ENCODE assay signal across 8 cellular contexts in genomic region chr9:33024126-33024965, GRCh38. TPM values are rescaled to one million over a fixed set of nuclear protein-coding genes. Genes with fewer than 3 reads are reported as not detected.
DNase-seq lines count a peak whose midpoint lies in the region; ATAC-seq lines count a peak whose summit lies in the region.

No MANE protein-coding gene starts in this region.

- peak overlapping the region; percentile 87 for H4K8ac ChIP-seq in trophoblast cell (ENCODE audit: low read depth, low read length)

- H3K27ac ChIP-seq in HUES6 (ENCODE audit: low read depth, low read length) (peak overlapping the region; percentile 98), trophoblast cell (ENCODE audit: low read depth, low read length) (peak overlapping the region; percentile 91)

- H3K36me3 ChIP-seq in ES-I3 (ENCODE audit: insufficient read depth, low read length) = peaks cover 7% of the 10 kb centered on the region; the same call in 1 of the 2 replicates
- H3K36me3 ChIP-seq in HUES6 (ENCODE audit: control insufficient read depth, insufficient read depth, low read length) = peaks cover 49% of the 10 kb centered on the region
- H3K36me3 ChIP-seq in trophoblast cell (ENCODE audit: control insufficient read depth in 1 of 2, insufficient read depth in 2 of 2, low read length in 2 of 2) = peaks cover 16 to 17% of the 10 kb centered on the region in 2 experiments

- no CpG with 5 or more reads among the region's 33 CpGs for WGBS in trophoblast cell (ENCODE audit: extremely low coverage, insufficient coverage, insufficient read length)

- H4K12ac ChIP-seq in trophoblast cell (ENCODE audit: low read depth, low read length) = peak overlapping the region; percentile 94

- H3K27me3 Mint-ChIP-seq in activated T-helper 1 cell treated with anti-CD3 and anti-CD28 coated beads, Interleukin-12 subunit alpha, Interleukin-12 subunit beta, Interleukin-2, Interleukin-4 antibody, amounts not matched to agents 30 ng/mL and 10 ng/mL and 1 ng/mL, durations not matched to agents 14 hours and 24 hours and 36 hours (ENCODE audit: insufficient read depth) = no peaks in the 10 kb centered on the region

- H3K23ac ChIP-seq in trophoblast cell (ENCODE audit: low read length) = no peak overlapping the region

- no peaks in the 10 kb centered on the region for H3K9me3 ChIP-seq in ES-I3 (ENCODE audit: control insufficient read depth, insufficient read depth, low read length)
- no peaks in the 10 kb centered on the region for H3K9me3 ChIP-seq in HUES6 (ENCODE audit: control insufficient read depth, insufficient read depth, low read depth, low read length)
- no peaks in the 10 kb centered on the region for H3K9me3 ChIP-seq in trophoblast cell (ENCODE audit: insufficient read depth, low read depth, low read length)

- H3K27me3 ChIP-seq in HUES6 (ENCODE audit: control insufficient read depth, insufficient read depth, low read length) (no peaks in the 10 kb centered on the region), trophoblast cell (ENCODE audit: insufficient read depth, low read length) (no peaks in the 10 kb centered on the region)

- H2AK5ac ChIP-seq in trophoblast cell (ENCODE audit: low read length) = peak overlapping the region; percentile 79

- peak overlapping the region; percentile 64 for H2BK120ac ChIP-seq in trophoblast cell (ENCODE audit: insufficient read depth, low read length, poor library complexity)

- H3K4me1 ChIP-seq in ES-I3 (ENCODE audit: insufficient read depth, low read length) (peaks cover 15% of the 10 kb centered on the region), HUES6 (ENCODE audit: control insufficient read depth, insufficient read depth, low read length) (peaks cover 15% of the 10 kb centered on the region), trophoblast cell (ENCODE audit: control insufficient read depth in 1 of 2, insufficient read depth in 2 of 2, low read length in 2 of 2) (peaks cover 0 to 4% of the 10 kb centered on the region in 2 experiments)

- peak overlapping the region; percentile 92 for H2BK5ac ChIP-seq in trophoblast cell (ENCODE audit: low read depth, low read length, poor library complexity)

- DNase-seq in activated T-helper 1 cell treated with anti-CD3 and anti-CD28 coated beads, Interleukin-12 subunit alpha, Interleukin-12 subunit beta, Interleukin-2, Interleukin-4 antibody, amounts not matched to agents 30 ng/mL and 10 ng/mL and 1 ng/mL, durations not matched to agents 14 hours and 24 hours and 36 hours (ENCODE audit: low spot score) = no peak
- DNase-seq in Right ventricle myocardium superior (no peak), trophoblast cell (peak in 1 of 2 donors; percentile 51), COLO829 (ENCODE audit: low spot score) (no peak), dedifferentiated amniotic fluid mesenchymal stem cell (ENCODE audit: extremely low spot score) (no peak)
- no peak for DNase-seq in NK-92 treated with Interleukin-12 subunit alpha and Interleukin-12 subunit beta, amount 100 ng/mL, for 24 hours (lab: John Stamatoyannopoulos, UW)

- H3K4me3 Mint-ChIP-seq in activated T-helper 1 cell treated with anti-CD3 and anti-CD28 coated beads, Interleukin-12 subunit alpha, Interleukin-12 subunit beta, Interleukin-2, Interleukin-4 antibody, amounts not matched to agents 30 ng/mL and 10 ng/mL and 1 ng/mL, durations not matched to agents 14 hours and 24 hours and 36 hours = peak overlapping the region; percentile 94

- H2AFZ ChIP-seq in trophoblast cell (ENCODE audit: insufficient read depth, low read length, poor library complexity) = peak overlapping the region; percentile 92

- peaks cover 26% of the 10 kb centered on the region for H3K79me2 ChIP-seq in trophoblast cell (ENCODE audit: control insufficient read depth, insufficient read depth, low read length, poor library complexity)

- H4K91ac ChIP-seq in trophoblast cell (ENCODE audit: low read depth, low read length) = peak overlapping the region; percentile 86

- peak overlapping the region; percentile 100 for H3K4me3 ChIP-seq in HUES6 (ENCODE audit: low read depth, low read length)
- H3K4me3 ChIP-seq in trophoblast cell (ENCODE audit: low read depth, low read length) = peak overlapping the region; percentile 84

- peak overlapping the region; percentile 97 for H3K4ac ChIP-seq in trophoblast cell (ENCODE audit: low read depth, low read length)

- peak; percentile 5 for ATAC-seq in Right ventricle myocardium superior (ENCODE audit: poor library complexity)

- H3K4me1 Mint-ChIP-seq in activated T-helper 1 cell treated with anti-CD3 and anti-CD28 coated beads, Interleukin-12 subunit alpha, Interleukin-12 subunit beta, Interleukin-2, Interleukin-4 antibody, amounts not matched to agents 30 ng/mL and 10 ng/mL and 1 ng/mL, durations not matched to agents 14 hours and 24 hours and 36 hours (ENCODE audit: low read depth) = peaks cover 61% of the 10 kb centered on the region

- peak overlapping the region; percentile 100 for H3K9ac ChIP-seq in ES-I3 (ENCODE audit: low read depth, low read length)
- H3K9ac ChIP-seq in HUES6 (ENCODE audit: low read length) = peak overlapping the region; percentile 100
- peak overlapping the region; percentile 96 for H3K9ac ChIP-seq in trophoblast cell (ENCODE audit: low read length)

- peaks cover 12% of the 10 kb centered on the region for H3K79me1 ChIP-seq in trophoblast cell (ENCODE audit: low read length)

- H3K27ac Mint-ChIP-seq in activated T-helper 1 cell treated with anti-CD3 and anti-CD28 coated beads, Interleukin-12 subunit alpha, Interleukin-12 subunit beta, Interleukin-2, Interleukin-4 antibody, amounts not matched to agents 30 ng/mL and 10 ng/mL and 1 ng/mL, durations not matched to agents 14 hours and 24 hours and 36 hours = peak overlapping the region; percentile 98

- H3K18ac ChIP-seq in trophoblast cell (ENCODE audit: low read length) = peak overlapping the region; percentile 93

- peak overlapping the region; percentile 74 for H3K4me2 ChIP-seq in trophoblast cell (ENCODE audit: low read length)

- H3K36me3 Mint-ChIP-seq in activated T-helper 1 cell treated with anti-CD3 and anti-CD28 coated beads, Interleukin-12 subunit alpha, Interleukin-12 subunit beta, Interleukin-2, Interleukin-4 antibody, amounts not matched to agents 30 ng/mL and 10 ng/mL and 1 ng/mL, durations not matched to agents 14 hours and 24 hours and 36 hours (ENCODE audit: low read depth) = peaks cover 39% of the 10 kb centered on the region

- no peaks in the 10 kb centered on the region for H3K9me3 Mint-ChIP-seq in activated T-helper 1 cell treated with anti-CD3 and anti-CD28 coated beads, Interleukin-12 subunit alpha, Interleukin-12 subunit beta, Interleukin-2, Interleukin-4 antibody, amounts not matched to agents 30 ng/mL and 10 ng/mL and 1 ng/mL, durations not matched to agents 14 hours and 24 hours and 36 hours

- peak overlapping the region; percentile 25 for H2BK12ac ChIP-seq in trophoblast cell (ENCODE audit: low read length)

- intact Hi-C loops in activated T-helper 1 cell treated with anti-CD3 and anti-CD28 coated beads, Interleukin-12 subunit alpha, Interleukin-12 subunit beta, Interleukin-2, Interleukin-4 antibody, amounts not matched to agents 30 ng/mL and 10 ng/mL and 1 ng/mL, durations not matched to agents 14 hours and 24 hours and 36 hours (cut with micrococcal nuclease) = loop anchor here (2.0 kb wide), 1 partner anchor 448 kb away; the partner anchor contains the start of gene NOL6
- intact Hi-C loops in Right ventricle myocardium superior (cut with DNase I) = no loop called here

- peak overlapping the region; percentile 98 for H3K14ac ChIP-seq in trophoblast cell (ENCODE audit: low read length)

RNA-seq across cellular contexts. Expression of gene DNAJA1, which starts 0.7 kb away (rescaled TPM):
- total RNA-seq in activated T-helper 1 cell treated with anti-CD3 and anti-CD28 coated beads, Interleukin-12 subunit alpha, Interleukin-12 subunit beta, Interleukin-2, Interleukin-4 antibody, amounts not matched to agents 30 ng/mL and 10 ng/mL and 1 ng/mL, durations not matched to agents 14 hours and 24 hours and 36 hours = 296 and 312 TPM in 2 replicates
- total RNA-seq in Right ventricle myocardium superior = 74.5 TPM
- 235 and 242 TPM in 2 replicates for polyA plus RNA-seq in trophoblast cell (2013)

RNA-seq across cellular contexts. Expression of gene APTX, which starts 22.9 kb away (rescaled TPM):
- total RNA-seq in activated T-helper 1 cell treated with anti-CD3 and anti-CD28 coated beads, Interleukin-12 subunit alpha, Interleukin-12 subunit beta, Interleukin-2, Interleukin-4 antibody, amounts not matched to agents 30 ng/mL and 10 ng/mL and 1 ng/mL, durations not matched to agents 14 hours and 24 hours and 36 hours = 48.9 and 57.2 TPM in 2 replicates
- 10.4 TPM for total RNA-seq in Right ventricle myocardium superior
- 26.2 TPM in 2 replicates for polyA plus RNA-seq in trophoblast cell (2013)

RNA-seq across cellular contexts. Expression of gene SMU1, which starts 52.1 kb away (rescaled TPM):
- total RNA-seq in activated T-helper 1 cell treated with anti-CD3 and anti-CD28 coated beads, Interleukin-12 subunit alpha, Interleukin-12 subunit beta, Interleukin-2, Interleukin-4 antibody, amounts not matched to agents 30 ng/mL and 10 ng/mL and 1 ng/mL, durations not matched to agents 14 hours and 24 hours and 36 hours = 28.8 TPM in 2 replicates
- total RNA-seq in Right ventricle myocardium superior = 14.6 TPM
- 14.3 and 14.5 TPM in 2 replicates for polyA plus RNA-seq in trophoblast cell (2013)
